In genomic region chr17:42286411-42287295, GRCh38 we compare ENCODE assay signal across 8 cellular contexts. TPM values are rescaled to one million over a fixed set of nuclear protein-coding genes. Genes with fewer than 3 reads are reported as not detected.
DNase-seq lines count a peak whose midpoint lies in the region; ATAC-seq and TF ChIP-seq lines count a peak whose summit lies in the region.

No MANE protein-coding gene starts in this region.

- TF ChIP-seq CTCF in esophagus muscularis mucosa (IDR thresholded peaks at IDR 0.05) (no peak), BE2C (IDR thresholded peaks at IDR 0.05; ENCODE audit: low read depth, low read length) (no peak)

- H3K27me3 ChIP-seq in esophagus muscularis mucosa = no peaks in the 10 kb centered on the region
- peaks cover 6% of the 10 kb centered on the region; the same call in 1 of the 2 replicates for H3K27me3 ChIP-seq in BE2C

- ATAC-seq in T-helper 17 cell = no peak
- no peak for ATAC-seq in HG02938 (IDR thresholded peaks at IDR 0.05; ENCODE audit: unreplicated experiment)
- no peak for ATAC-seq in HG03378 (IDR thresholded peaks at IDR 0.05; ENCODE audit: unreplicated experiment)

- TF ChIP-seq POLR2A in esophagus muscularis mucosa (IDR thresholded peaks at IDR 0.05; ENCODE audit: low read depth) = no peak

- DNase-seq in D341Med (ENCODE audit: low spot score) = peak; percentile 30
- no peak for DNase-seq in T-helper 17 cell
- peak; percentile 92 for DNase-seq in esophagus muscularis mucosa (ENCODE audit: extremely low spot score)
- DNase-seq in pons (ENCODE audit: low spot score) = peak; percentile 53
- no peak for DNase-seq in occipital lobe (lab: John Stamatoyannopoulos, UW)
- no peak for DNase-seq in BE2C

- intact Hi-C loops in esophagus muscularis mucosa (cut with DNase I) = no loop called here

- H3K36me3 Mint-ChIP-seq in T-helper 17 cell (ENCODE audit: low read depth) = peaks cover 5% of the 10 kb centered on the region

- H3K27me3 Mint-ChIP-seq in T-helper 17 cell = no peaks in the 10 kb centered on the region

- H3K27ac Mint-ChIP-seq in T-helper 17 cell = peak overlapping the region; percentile 97

- peaks cover 36% of the 10 kb centered on the region for H3K4me1 Mint-ChIP-seq in T-helper 17 cell

- H3K36me3 ChIP-seq in esophagus muscularis mucosa (peaks cover 0 to 7% (median 3%) of the 10 kb centered on the region in 4 donors), BE2C (no peaks in the 10 kb centered on the region)

- H3K4me3 Mint-ChIP-seq in T-helper 17 cell = peak overlapping the region; percentile 96

- H3K4me1 ChIP-seq in esophagus muscularis mucosa = peaks cover 34 to 61% (median 59%) of the 10 kb centered on the region in 4 donors
- H3K4me1 ChIP-seq in BE2C = no peaks in the 10 kb centered on the region

- H3K27ac ChIP-seq in esophagus muscularis mucosa (replicated peaks in 1 of 4) = peak overlapping the region; percentile 89 to 96 (median 91)

- WGBS in esophagus muscularis mucosa = 27% methylated on average over 4 of the region's 5 CpGs

- peak overlapping the region; percentile 73 to 87 (median 79) for H3K4me3 ChIP-seq in esophagus muscularis mucosa
- H3K4me3 ChIP-seq in BE2C (ENCODE audit: low read depth, low read length) = no peak overlapping the region

- no peaks in the 10 kb centered on the region for H3K9me3 ChIP-seq in T-helper 17 cell (ENCODE audit: control insufficient read depth, low read length, poor library complexity, severe bottlenecking)
- H3K9me3 ChIP-seq in esophagus muscularis mucosa = no peaks in the 10 kb centered on the region
- no peaks in the 10 kb centered on the region for H3K9me3 ChIP-seq in BE2C

- TF ChIP-seq EP300 in esophagus muscularis mucosa (IDR thresholded peaks at IDR 0.05) = no peak

RNA-seq across cellular contexts. Expression of gene STAT5A, which starts 1.6 kb away (rescaled TPM):
- total RNA-seq in T-helper 17 cell = 100 to 1,000 TPM; 153 to 177 TPM
- 10 to 100 TPM; 42.4 to 97.0 (median 62.7) TPM for total RNA-seq in esophagus muscularis mucosa
- total RNA-seq in occipital lobe = 1.4 TPM
- polyA plus RNA-seq in BE2C (2012; ENCODE audit: insufficient read depth, insufficient read length, low read depth) = 11.8 TPM

RNA-seq across cellular contexts. Expression of gene STAT5B, which starts 10.5 kb away (rescaled TPM):
- total RNA-seq in T-helper 17 cell = 100 to 1,000 TPM; 202 to 225 TPM
- 10 to 100 TPM; 75.0 to 93.4 (median 85.2) TPM for total RNA-seq in esophagus muscularis mucosa
- total RNA-seq in occipital lobe = 20.7 TPM
- polyA plus RNA-seq in BE2C (2012; ENCODE audit: insufficient read depth, insufficient read length, low read depth) = 19.0 TPM

Comparison
In these comparisons a context has a peak if more than half of its experiments do, and no peak if none do; other contexts are left out.
1. DNase-seq: peak in D341Med (single experiment), esophagus muscularis mucosa (single experiment) and pons (single experiment); none in T-helper 17 cell (0 of 3), occipital lobe (single experiment) and BE2C (single experiment).
2. RNA of gene STAT5A, which starts 1.6 kb away (total RNA-seq): 153 to 177 TPM in T-helper 17 cell and 42.4 to 97.0 TPM in esophagus muscularis mucosa; 1.4 TPM in occipital lobe (single experiment); every median in the first group is over 10 times any median in the second.